9 cellular contexts compared by ENCODE assay signal in the genomic region with DNA sequence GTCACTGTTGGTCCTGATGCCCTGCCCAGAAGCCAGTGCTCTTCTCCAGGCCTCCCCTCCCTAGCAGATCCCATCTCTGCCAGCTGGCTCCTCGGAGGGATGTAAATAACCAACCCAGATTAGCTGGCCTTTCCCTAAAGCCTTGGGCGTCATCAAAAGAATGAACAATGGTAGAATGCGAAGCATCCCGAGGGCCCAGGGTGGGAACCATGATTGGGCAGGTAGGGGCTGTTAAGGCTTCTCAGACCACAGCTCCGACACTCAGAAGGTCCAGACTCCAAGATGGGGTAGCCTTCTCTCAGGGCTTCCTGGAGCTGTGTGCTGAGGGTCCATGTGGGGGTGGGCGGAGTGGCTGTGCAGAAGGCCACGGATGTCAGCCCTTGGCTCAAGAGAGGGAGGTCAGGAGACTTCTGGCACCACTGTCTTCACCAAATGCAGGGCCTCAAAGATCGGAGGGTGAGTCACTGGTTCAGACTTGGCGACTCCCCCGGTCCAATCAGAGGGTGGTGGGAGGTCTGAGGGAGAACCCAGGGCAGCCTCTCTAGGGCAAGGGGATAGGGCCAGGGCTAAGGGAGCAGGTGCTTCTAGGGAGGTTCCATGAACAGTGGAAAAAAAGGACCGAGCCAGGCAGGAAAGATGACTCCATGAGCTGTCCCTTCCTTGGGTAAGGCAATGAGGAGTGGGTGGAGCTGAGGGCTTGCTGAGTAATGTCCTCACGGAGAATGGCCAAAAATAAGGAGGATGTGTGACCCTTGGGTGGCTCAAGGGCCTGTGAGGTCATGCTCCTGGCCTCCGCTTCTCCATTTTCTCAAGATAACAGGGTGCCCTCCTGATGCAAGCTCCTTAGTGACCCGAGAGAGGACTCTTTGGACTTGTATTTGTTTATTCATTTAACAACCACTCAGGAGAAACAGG. TPM values are rescaled to one million over a fixed set of nuclear protein-coding genes. Genes with fewer than 3 reads are reported as not detected.
DNase-seq lines count a peak whose midpoint lies in the region; ATAC-seq, FAIRE-seq and TF ChIP-seq lines count a peak whose summit lies in the region.
"Had no signal": no experiment of that assay in that cellular context is flagged by ENCODE, and none has a peak within 500 bp of the region (broad histone marks: within the 10 kb centered on the region; RNA-seq: fewer than 3 reads in every experiment).

No MANE protein-coding gene starts in this region.

- peak overlapping the region; percentile 95 for H2AFZ ChIP-seq in K562 (ENCODE audit: low read depth, low read length)

- H3K36me3 ChIP-seq in HEK293 (ENCODE audit: control insufficient read depth in 2 of 2, insufficient read depth in 1 of 2, low read length in 2 of 2), result no peaks in the 10 kb centered on the region
- no peaks in the 10 kb centered on the region for H3K36me3 ChIP-seq in K562 (ENCODE audit: control insufficient read depth, insufficient read depth, low read length)
- no peaks in the 10 kb centered on the region for H3K36me3 ChIP-seq in lower lobe of right lung

- 36% methylated on average over 9 of the region's 14 CpGs for WGBS in A549 (ENCODE audit: missing lambda C conversion rate)
- 22% methylated on average over 14 of the region's 14 CpGs for WGBS in K562 (ENCODE audit: insufficient coverage, low coverage, missing lambda C conversion rate)

- H3K9me3 ChIP-seq in A549, result no peaks in the 10 kb centered on the region
- no peaks in the 10 kb centered on the region for H3K9me3 ChIP-seq in HEK293 (ENCODE audit: control insufficient read depth, insufficient read depth, low read depth, low read length)
- no peaks in the 10 kb centered on the region for H3K9me3 ChIP-seq in K562 (replicated peaks; ENCODE audit: control insufficient read depth, insufficient read depth, low read depth, low read length)
- H3K9me3 ChIP-seq in lower lobe of right lung, result no peaks in the 10 kb centered on the region

- TSS peak; percentile 93 for BruUV-seq in K562 (replicated peaks; lab: Mats Ljungman, UMichigan)

- peak overlapping the region; percentile 49 to 81 for H3K9ac ChIP-seq in K562 (ENCODE audit: insufficient read depth in 1 of 2, low read depth in 2 of 2, low read length in 2 of 2)

- TF ChIP-seq CTCF in A549 (IDR thresholded peaks at IDR 0.05), result no peak
- TF ChIP-seq CTCF in HEK293 (tag by site-specific recombination; IDR thresholded peaks at IDR 0.05), result no peak
- no peak for TF ChIP-seq CTCF in K562 (IDR thresholded peaks at IDR 0.05 in 2 of 3, conservative IDR thresholded peaks at IDR 0.05 in 1 of 3; ENCODE audit: insufficient read depth in 2 of 3, low read depth in 1 of 3, low read length in 3 of 3)
- TF ChIP-seq CTCF in lower lobe of right lung (IDR thresholded peaks at IDR 0.05), result no peak

- H3K4me3 ChIP-seq in A549 (no peak overlapping the region), HEK293 (ENCODE audit: low read depth, low read length) (no peak overlapping the region), K562 (no peak overlapping the region), lower lobe of right lung (no peak overlapping the region)

- CTCF ChIA-PET in A549 (lab: Yijun Ruan, JAX) (interaction anchor here (1.3 to 3.0 kb wide), 3 partner anchors 30 to 162 kb away, joined by 6 to 12 read pairs (median 7); a partner anchor contains a TSS), HEK293 (lab: Yijun Ruan, JAX) (interaction anchor here (0.6 to 1.0 kb wide), 2 partner anchors 163 to 364 kb away, joined by 3 to 5 read pairs; a partner anchor contains a TSS), K562 (lab: Yijun Ruan, JAX; ENCODE audit: low intra/inter-chr PET ratio) (no interaction called here)

- TF ChIP-seq POLR2A in A549 (IDR thresholded peaks at IDR 0.05; ENCODE audit: low read length) (no peak), K562 (conservative IDR thresholded peaks at IDR 0.05) (peak; percentile 64)

- no peak for TF ChIP-seq EP300 in A549 (IDR thresholded peaks at IDR 0.05)
- peak; percentile 73 for TF ChIP-seq EP300 in K562 (IDR thresholded peaks at IDR 0.05; ENCODE audit: low read length)

- H3K79me2 ChIP-seq in K562 (ENCODE audit: control insufficient read depth, insufficient read depth, low read length), result no peaks in the 10 kb centered on the region

- in situ Hi-C loops in K562 (cut with MboI), result no loop called here

- H3K4me2 ChIP-seq in A549 (peak overlapping the region; percentile 64), K562 (ENCODE audit: insufficient read depth, low read length) (peak overlapping the region; percentile 73)

- FAIRE-seq in A549 (lab: Jason Lieb, UNC) (no peak), K562 (lab: Jason Lieb, UNC) (peak; percentile 96)

- H3K27me3 ChIP-seq in K562 (ENCODE audit: control insufficient read depth in 2 of 2, insufficient read depth in 2 of 2, low read length in 2 of 2) (no peaks in the 10 kb centered on the region), lower lobe of right lung (ENCODE audit: low read depth) (no peaks in the 10 kb centered on the region)

- TF ChIP-seq RAD21 in A549 (conservative IDR thresholded peaks at IDR 0.05 in 1 of 2, IDR thresholded peaks at IDR 0.05 in 1 of 2) (no peak), K562 (CRISPR knock-in tag; conservative IDR thresholded peaks at IDR 0.05 in 1 of 2, IDR thresholded peaks at IDR 0.05 in 1 of 2) (peak; percentile 5 to 17; a peak in 2 of 4 replicates)

- intact Hi-C loops in K562 (cut with micrococcal nuclease), result loop anchor here (5.0 kb wide), 1 partner anchor 40 kb away; no protein-coding TSS in a partner anchor
- intact Hi-C loops in lower lobe of right lung (cut with DNase I), result no loop called here

- peaks cover 65% of the 10 kb centered on the region for H3K4me1 ChIP-seq in A549
- no peaks in the 10 kb centered on the region for H3K4me1 ChIP-seq in HEK293 (ENCODE audit: control insufficient read depth, insufficient read depth, low read length)
- peaks cover 63 to 79% of the 10 kb centered on the region in 2 experiments for H3K4me1 ChIP-seq in K562 (replicated peaks in 1 of 2; ENCODE audit: control insufficient read depth in 2 of 2, insufficient read depth in 2 of 2, low read length in 2 of 2)
- H3K4me1 ChIP-seq in lower lobe of right lung, result peaks cover 89% of the 10 kb centered on the region

- DNase-seq in A549 (ENCODE audit: low read depth in 1 of 2, low spot score in 1 of 2), result peak; percentile 27 to 58
- DNase-seq in K562 (ENCODE audit: extremely low read depth in 1 of 4, low spot score in 3 of 4), result peak; percentile 88 to 94 (median 90)
- peak; percentile 73 for DNase-seq in lower lobe of right lung
- no peak for DNase-seq in HPDE6-E6E7 (ENCODE audit: extremely low spot score)
- no peak for DNase-seq in NCI-H2029 (lab: John Stamatoyannopoulos, UW)

- peak overlapping the region; percentile 94 to 98 for H3K27ac ChIP-seq in A549
- no peak overlapping the region for H3K27ac ChIP-seq in HEK293 (ENCODE audit: extremely low read depth, low read depth, low read length)
- peak overlapping the region; percentile 80 for H3K27ac ChIP-seq in K562 (ENCODE audit: extremely low read depth, low read depth, low read length)
- peak overlapping the region; percentile 51 for H3K27ac ChIP-seq in lower lobe of right lung

- no peaks in the 10 kb centered on the region for H4K20me1 ChIP-seq in K562 (replicated peaks; ENCODE audit: control insufficient read depth, insufficient read depth, low read length)

- POLR2A ChIA-PET in A549 (lab: Yijun Ruan, JAX) (no interaction called here), HEK293 (lab: Yijun Ruan, JAX) (no interaction called here), K562 (lab: Yijun Ruan, JAX) (interaction anchor here (0.6 to 3.9 kb wide), 11 partner anchors 9 to 197 kb away, joined by 3 to 18 read pairs (median 5); a partner anchor contains a TSS)

- peak; percentile 27 to 45; a peak in 4 of 6 replicates for ATAC-seq in A549
- peak; percentile 77 for ATAC-seq in K562
- ATAC-seq in lower lobe of right lung, result peak; percentile 55 to 78
- ATAC-seq in GM18858 (IDR thresholded peaks at IDR 0.05; ENCODE audit: unreplicated experiment), result no peak
- no peak for ATAC-seq in HG03520 (IDR thresholded peaks at IDR 0.05; ENCODE audit: unreplicated experiment)
- ATAC-seq: T-cell had no signal

- no peaks in the 10 kb centered on the region for H3K9me1 ChIP-seq in K562 (ENCODE audit: control insufficient read depth, insufficient read depth, low read length)

TF ChIP-seq in A549, 52 proteins besides CTCF, POLR2A, EP300 and RAD21 (continues in another document):
- no peak for TF ChIP-seq NPAS2 (CRISPR knock-in tag; IDR thresholded peaks at IDR 0.05; ENCODE audit: borderline replicate concordance)

TF ChIP-seq in K562, 482 proteins besides CTCF, POLR2A, EP300 and RAD21 (continues in another document):
- peak; percentile 94 for TF ChIP-seq DPF2 (IDR thresholded peaks at IDR 0.05)
- TF ChIP-seq, protein P1, sequence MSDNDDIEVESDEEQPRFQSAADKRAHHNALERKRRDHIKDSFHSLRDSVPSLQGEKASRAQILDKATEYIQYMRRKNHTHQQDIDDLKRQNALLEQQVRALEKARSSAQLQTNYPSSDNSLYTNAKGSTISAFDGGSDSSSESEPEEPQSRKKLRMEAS (CRISPR knock-in tag; IDR thresholded peaks at IDR 0.05), result peak; percentile 57; the same call in 1 of the 2 replicates
- TF ChIP-seq RAD51 (IDR thresholded peaks at IDR 0.05; ENCODE audit: borderline replicate concordance, low read depth), result no peak
- peak; percentile 89 for TF ChIP-seq CXXC5 (CRISPR knock-in tag; IDR thresholded peaks at IDR 0.05)

RNA-seq across cellular contexts. Expression of a gene that starts 58.4 kb away (rescaled TPM):
- 5.1 and 7.4 TPM in 2 replicates for polyA plus RNA-seq in A549 (2011; rRNA removed)
- 1.3 and 1.5 TPM in 2 replicates for polyA plus RNA-seq in A549 (2012; cell fraction: cytosol; rRNA removed)
- 8.6 and 9.1 TPM in 2 replicates for polyA plus RNA-seq in A549 (2012; cell fraction: nucleus; rRNA removed)
- polyA plus RNA-seq in A549 (2017; fragmentation: RNase III; extraction: RNeasy Plus Mini Kit Qiagen cat#74134 plus additional on column Dnase treatment), result 1.4 to 3.3 TPM (median 2.4 TPM) in 3 replicates
- 7.1 and 7.4 TPM in 2 replicates for polyA minus RNA-seq in A549 (2011; rRNA and poly(A)+ RNA removed)
- total RNA-seq in K562 (2011; cell fraction: chromatin; rRNA removed; ENCODE audit: low replicate concordance), result not detected in 2 replicates
- total RNA-seq in K562 (2011; cell fraction: nucleolus; rRNA removed), result not detected in 2 replicates
- not detected in 2 replicates for total RNA-seq in K562 (2011; cell fraction: nucleoplasm; rRNA removed)
- not detected in 2 replicates for total RNA-seq in K562 (2014; rRNA removed)
- total RNA-seq in K562 (2014; rRNA removed; fragmentation: Illumina TruSeq; extraction: Trizol), result 0.15 TPM in 1 of 2 replicates, not detected in the other
- not detected in 2 replicates for total RNA-seq in K562 (2015; rRNA removed; fragmentation: Illumina TruSeq; extraction: Trizol)
- total RNA-seq in K562 (2021), result 0.42 and 0.51 TPM in 2 replicates
- 0.13 and 0.14 TPM in 2 replicates for polyA plus RNA-seq in K562 (2011; rRNA removed)
- polyA plus RNA-seq in K562 (2011; cell fraction: cytosol; rRNA removed), result 0.07 and 0.16 TPM in 2 replicates
- 0.81 and 1.8 TPM in 2 replicates for polyA plus RNA-seq in K562 (2011; cell fraction: nucleus; rRNA removed)
- polyA plus RNA-seq in K562 (2012), result 0.07 and 0.14 TPM in 2 replicates
- 0.09 and 0.61 TPM in 2 replicates for polyA plus RNA-seq in K562 (2014; fragmentation: Illumina TruSeq; extraction: Trizol)
- not detected for polyA plus RNA-seq in K562 (2014; fragmentation: Nextera tagmentation; extraction: Ambion mirVana)
- 0.04 TPM in 1 of 2 replicates, not detected in the other for polyA plus RNA-seq in K562 (2014; rRNA removed)
- not detected in 2 replicates for polyA minus RNA-seq in K562 (2011; rRNA and poly(A)+ RNA removed)
- not detected in 2 replicates for polyA minus RNA-seq in K562 (2011; cell fraction: cytosol; rRNA and poly(A)+ RNA removed)
- polyA minus RNA-seq in K562 (2011; cell fraction: nucleus; rRNA and poly(A)+ RNA removed), result not detected in 2 replicates
- not detected for total RNA-seq in lower lobe of right lung

Comparison
In these comparisons a context has a peak if more than half of its experiments do, and no peak if none do; other contexts are left out.
1. ATAC-seq: peak in A549 (2 of 2), K562 (single experiment) and lower lobe of right lung (2 of 2); none in GM18858 (single experiment) and HG03520 (single experiment).
2. DNase-seq: peak in A549 (2 of 2), K562 (4 of 4) and lower lobe of right lung (single experiment); none in HPDE6-E6E7 (single experiment) and NCI-H2029 (single experiment).